In the genomic region with DNA sequence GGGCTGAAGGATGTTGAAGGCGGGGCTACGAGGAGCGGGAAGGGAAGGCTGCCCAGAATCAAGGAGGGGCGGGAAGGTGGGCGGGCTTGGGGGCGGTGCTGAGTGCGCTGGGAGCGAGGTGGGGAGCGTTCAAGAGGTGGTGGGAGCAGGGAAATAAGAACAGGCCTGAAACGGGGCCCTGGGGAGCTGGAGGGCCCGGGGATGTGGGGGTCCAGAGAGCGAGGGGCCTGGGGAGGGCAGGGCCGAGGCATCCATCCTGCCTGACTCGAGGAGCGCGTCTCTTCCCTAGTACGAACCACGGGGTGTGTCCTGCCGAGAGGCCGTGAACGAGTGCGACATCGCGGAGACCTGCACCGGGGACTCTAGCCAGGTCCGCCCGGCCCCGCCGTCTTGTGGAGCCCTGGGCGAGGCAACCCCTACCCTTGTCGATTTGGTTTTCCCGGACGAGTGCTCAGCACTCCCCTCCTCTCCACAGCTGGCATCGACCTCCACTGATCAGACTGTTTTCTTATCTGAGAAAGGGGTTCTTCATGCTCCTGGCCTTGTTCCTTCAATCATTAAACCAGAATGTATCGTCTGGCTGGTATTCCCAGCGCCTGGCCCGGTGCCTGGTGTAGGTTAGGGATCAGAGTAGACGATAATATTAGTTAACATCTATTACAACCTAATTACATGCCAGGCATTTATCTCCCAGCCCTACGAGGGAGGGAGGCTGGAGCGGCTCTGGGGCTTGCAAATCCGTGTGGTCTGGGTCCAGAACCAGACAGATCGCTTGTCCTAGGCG, we compare ENCODE assay signal across 8 cellular contexts. TPM values are rescaled to one million over a fixed set of nuclear protein-coding genes. Genes with fewer than 3 reads are reported as not detected.
DNase-seq lines count a peak whose midpoint lies in the region; ATAC-seq and TF ChIP-seq lines count a peak whose summit lies in the region.

No MANE protein-coding gene starts in this region.

- CTCF ChIA-PET in T-cell (lab: Charles Lee) = interaction anchor here (0.6 to 2.4 kb wide), 14 partner anchors 8 to 715 kb away, joined by 3 to 10 read pairs (median 4); a partner anchor contains a TSS

- DNase-seq in GM06990 (ENCODE audit: extremely low read depth, insufficient read length) (no peak), T-cell (peak in 6 of 34 experiments; percentile 10 to 96 (median 93)), fibroblast of the aortic adventitia (ENCODE audit: low read depth) (no peak), osteocyte (ENCODE audit: extremely low spot score, unreplicated experiment) (no peak), HK-2 (ENCODE audit: unreplicated experiment) (no peak), GDM1 (lab: John Stamatoyannopoulos, UW) (no peak)
- no peak for DNase-seq in activated effector memory CD4-positive, alpha-beta T cell treated with anti-CD3 and anti-CD28 coated beads, Interleukin-2, amount 50 U/mL, for 16 hours

- POLR2A ChIA-PET in T-cell (lab: Charles Lee) = no interaction called here

- H3K27me3 ChIP-seq in GM06990 (replicated peaks; ENCODE audit: control insufficient read depth, insufficient read depth, low read length) = peaks cover 2% of the 10 kb centered on the region; the same call in 1 of the 2 replicates

- H3K4me3 Mint-ChIP-seq in T-cell (peak overlapping the region; percentile 82 to 90 (median 83)), osteocyte (ENCODE audit: unreplicated experiment) (peak overlapping the region; percentile 81)

- ATAC-seq in HG02759 (IDR thresholded peaks at IDR 0.05; ENCODE audit: unreplicated experiment) = peak; percentile 4
- peak in 3 of 4 experiments; percentile 7 to 21 (median 15) for ATAC-seq in T-cell (replicated peaks in 1 of 4)

- peaks cover 0 to 7% of the 10 kb centered on the region in 2 donors for H3K27me3 Mint-ChIP-seq in T-cell
- peaks cover 6% of the 10 kb centered on the region for H3K27me3 Mint-ChIP-seq in osteocyte (ENCODE audit: unreplicated experiment)

- H3K9me3 Mint-ChIP-seq in T-cell (no peaks in the 10 kb centered on the region), osteocyte (ENCODE audit: unreplicated experiment) (no peaks in the 10 kb centered on the region)

- H3K36me3 Mint-ChIP-seq in T-cell (no peaks in the 10 kb centered on the region), osteocyte (ENCODE audit: unreplicated experiment) (no peaks in the 10 kb centered on the region)

- H3K27ac Mint-ChIP-seq in T-cell (peak overlapping the region; percentile 74 to 76), osteocyte (ENCODE audit: unreplicated experiment) (no peak overlapping the region)

- no peaks in the 10 kb centered on the region for H3K36me3 ChIP-seq in GM06990 (ENCODE audit: control insufficient read depth, insufficient read depth, low read length)

- H3K4me1 Mint-ChIP-seq in T-cell = peaks cover 6 to 12% (median 7%) of the 10 kb centered on the region in 3 donors
- H3K4me1 Mint-ChIP-seq in osteocyte (ENCODE audit: unreplicated experiment) = peaks cover 11% of the 10 kb centered on the region

- peak overlapping the region; percentile 72 for H3K4me3 ChIP-seq in GM06990 (replicated peaks; ENCODE audit: low read depth, low read length)
- peak overlapping the region; percentile 69 for H3K4me3 ChIP-seq in fibroblast of the aortic adventitia (ENCODE audit: low read depth, low read length)

- TF ChIP-seq CTCF in GM06990 (IDR thresholded peaks at IDR 0.05; ENCODE audit: insufficient read depth, low read length, poor library complexity, severe bottlenecking) (no peak), fibroblast of the aortic adventitia (IDR thresholded peaks at IDR 0.05; ENCODE audit: insufficient read depth, low read length) (no peak), osteocyte (IDR thresholded peaks at IDR 0.05) (no peak)

RNA-seq across cellular contexts. Expression of a gene that starts 17.2 kb away (rescaled TPM):
- 1 to 10 TPM in 1 of 5 donors, under 1 TPM in 4; 0.43 to 1.0 (median 0.68) TPM for total RNA-seq in T-cell
- 0.36 and 1.9 TPM in 2 replicates for total RNA-seq in fibroblast of the aortic adventitia (ENCODE audit: low replicate concordance)
- total RNA-seq in osteocyte = 1.0 and 1.7 TPM in 2 replicates

RNA-seq across cellular contexts. Expression of a gene that starts 54.1 kb away (rescaled TPM):
- under 1 TPM in 3 of 5 donors, not detected in 2; 0.09 to 0.93 (median 0.30) TPM for total RNA-seq in T-cell
- total RNA-seq in fibroblast of the aortic adventitia (ENCODE audit: low replicate concordance) = 4.5 and 21.1 TPM in 2 replicates
- 40.6 and 43.0 TPM in 2 replicates for total RNA-seq in osteocyte
